24 cellular contexts compared by ENCODE assay signal in the genomic region with DNA sequence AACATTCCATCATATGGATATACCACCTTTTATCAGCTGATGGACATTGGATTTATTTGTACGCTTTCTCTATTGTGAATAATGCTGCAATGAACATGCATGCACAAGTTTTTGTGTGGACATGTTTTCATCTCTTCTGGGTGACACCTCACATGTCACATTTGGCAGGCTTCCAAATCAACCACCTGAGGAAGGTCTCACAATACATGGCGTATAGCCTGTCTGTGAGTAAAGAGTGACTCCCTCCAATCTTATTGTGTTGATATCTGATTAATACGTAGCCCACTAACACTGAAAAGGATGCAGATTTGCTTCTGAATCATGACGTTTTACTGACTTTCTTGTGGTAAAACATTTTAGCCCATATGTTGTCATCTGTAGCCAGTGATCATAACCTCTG.
"Had no signal": no experiment of that assay in that cellular context is flagged by ENCODE, and none has a peak within 500 bp of the region (broad histone marks: within the 10 kb centered on the region; RNA-seq: fewer than 3 reads in every experiment).

No MANE protein-coding gene starts in this region.

- DNase-seq: activated T-cell treated with anti-CD3 and anti-CD28 coated beads, Interleukin-2, amount 50 U/mL, for 1 hour; aorta; caudate nucleus; effector CD4-positive, alpha-beta T cell; foreskin melanocyte; kidney glomerular epithelial cell; left ventricle myocardium inferior; naive thymus-derived CD8-positive, alpha-beta T cell; psoas muscle; spleen; stimulated activated CD4-positive, alpha-beta T cell treated with anti-CD3 and anti-CD28 coated beads, Interleukin-4, amount 100 ng/mL, for 1 hour; stimulated activated naive CD4-positive, alpha-beta T cell treated with Interleukin-2 at 50 U/mL for 16 hours had no signal

- ATAC-seq: activated naive CD4-positive, alpha-beta T cell treated with anti-CD3 and anti-CD28 coated beads, Interleukin-2, amount 50 U/mL, for 72 hours; activated T-helper 17 cell treated with anti-CD3 and anti-CD28 coated beads, Interleukin-2, amount 50 U/mL, for 72 hours; naive thymus-derived CD8-positive, alpha-beta T cell; psoas muscle; WTC11 had no signal

- H2AFZ ChIP-seq: neural progenitor cell had no signal

- H3K36me3 ChIP-seq: left ventricle myocardium inferior, neural progenitor cell, right atrium auricular region, spleen, thoracic aorta, vagina had no signal

- FAIRE-seq: endometrium had no signal

- H3K4me1 ChIP-seq: left ventricle myocardium inferior, psoas muscle, right atrium auricular region, spleen, vagina had no signal

- H3K27me3 ChIP-seq: neural progenitor cell, right atrium auricular region, vagina had no signal

- H3K27ac Mint-ChIP-seq: activated naive CD4-positive, alpha-beta T cell treated with anti-CD3 and anti-CD28 coated beads, Interleukin-2, amount 50 U/mL, for 72 hours; activated T-helper 17 cell treated with anti-CD3 and anti-CD28 coated beads, Interleukin-2, amount 50 U/mL, for 72 hours; brain; dendritic cell treated with granulocyte-macrophage colony-stimulating factor and Interleukin-4, amounts not matched to agents 40 ng/mL and 50 ng/mL, for 4 days; mesothelial cell of epicardium; naive thymus-derived CD8-positive, alpha-beta T cell; neural progenitor cell; type B pancreatic cell; WTC11 had no signal

- H3K4me3 Mint-ChIP-seq: activated T-helper 17 cell treated with anti-CD3 and anti-CD28 coated beads, Interleukin-2, amount 50 U/mL, for 72 hours; brain; dendritic cell treated with granulocyte-macrophage colony-stimulating factor and Interleukin-4, amounts not matched to agents 40 ng/mL and 50 ng/mL, for 4 days; mesothelial cell of epicardium; naive thymus-derived CD8-positive, alpha-beta T cell; neural progenitor cell; type B pancreatic cell; WTC11 had no signal

- H3K4me2 ChIP-seq: neural progenitor cell had no signal

- H3K4me1 Mint-ChIP-seq: activated T-helper 17 cell treated with anti-CD3 and anti-CD28 coated beads, Interleukin-2, amount 50 U/mL, for 72 hours; mesothelial cell of epicardium had no signal

- H3K36me3 Mint-ChIP-seq: activated naive CD4-positive, alpha-beta T cell treated with anti-CD3 and anti-CD28 coated beads, Interleukin-2, amount 50 U/mL, for 72 hours; brain; mesothelial cell of epicardium; naive thymus-derived CD8-positive, alpha-beta T cell; neural progenitor cell; type B pancreatic cell; WTC11 had no signal

- H3K4me3 ChIP-seq: left ventricle myocardium inferior, neural progenitor cell, psoas muscle, right atrium auricular region, spleen, thoracic aorta, vagina had no signal

- H3K9ac ChIP-seq: neural progenitor cell had no signal

- H3K9me3 ChIP-seq: left ventricle myocardium inferior, psoas muscle, right atrium auricular region, spleen, thoracic aorta, vagina had no signal

- H3K27me3 Mint-ChIP-seq: type B pancreatic cell had no signal

- H3K27ac ChIP-seq: left ventricle myocardium inferior, neural progenitor cell, psoas muscle, right atrium auricular region, spleen, thoracic aorta, vagina had no signal

- H3K9me3 Mint-ChIP-seq: activated naive CD4-positive, alpha-beta T cell treated with anti-CD3 and anti-CD28 coated beads, Interleukin-2, amount 50 U/mL, for 72 hours; activated T-helper 17 cell treated with anti-CD3 and anti-CD28 coated beads, Interleukin-2, amount 50 U/mL, for 72 hours; dendritic cell treated with granulocyte-macrophage colony-stimulating factor and Interleukin-4, amounts not matched to agents 40 ng/mL and 50 ng/mL, for 4 days; mesothelial cell of epicardium; naive thymus-derived CD8-positive, alpha-beta T cell; neural progenitor cell; type B pancreatic cell; WTC11 had no signal
